1 cellular context compared by ENCODE assay signal in genomic region chr1:16163882-16164820, GRCh38.
A peak's percentile ranks its signal among the peaks of the same experiment; 100 is the strongest.
TF ChIP-seq lines count a peak whose summit lies in the region.

No MANE protein-coding gene starts in this region.

TF ChIP-seq in HepG2, 621 proteins besides CTCF, POLR2A, EP300 and RAD21 (continued from another document and continues in another):
- TF ChIP-seq BCL3 (CRISPR knock-in tag; IDR thresholded peaks at IDR 0.05) (no peak), ZNF605 (CRISPR knock-in tag; IDR thresholded peaks at IDR 0.05) (no peak), GZF1 (CRISPR knock-in tag; IDR thresholded peaks at IDR 0.05) (no peak), GFI1 (CRISPR knock-in tag; IDR thresholded peaks at IDR 0.05; ENCODE audit: borderline replicate concordance) (no peak), ZBTB38 (CRISPR knock-in tag; IDR thresholded peaks at IDR 0.05) (no peak), EED (CRISPR knock-in tag; IDR thresholded peaks at IDR 0.05) (no peak), JUNB (CRISPR knock-in tag; IDR thresholded peaks at IDR 0.05; ENCODE audit: borderline replicate concordance) (peak; percentile 76; the same call in 1 of the 2 replicates), SALL1 (CRISPR knock-in tag; IDR thresholded peaks at IDR 0.05) (peak; percentile 61), ZNF337 (CRISPR knock-in tag; IDR thresholded peaks at IDR 0.05; ENCODE audit: borderline replicate concordance, low read depth) (no peak), MYPOP (CRISPR knock-in tag; IDR thresholded peaks at IDR 0.05) (no peak), ZNF652 (CRISPR knock-in tag; IDR thresholded peaks at IDR 0.05; ENCODE audit: borderline replicate concordance, low read depth) (no peak; the same call in 1 of the 2 replicates), SMYD3 (CRISPR knock-in tag; IDR thresholded peaks at IDR 0.05) (no peak), ZMAT5 (CRISPR knock-in tag; IDR thresholded peaks at IDR 0.05; ENCODE audit: borderline replicate concordance, low read depth) (no peak), FIP1L1 (IDR thresholded peaks at IDR 0.05; ENCODE audit: borderline replicate concordance, insufficient read depth, low read depth, low read length) (no peak), HOXA7 (CRISPR knock-in tag; IDR thresholded peaks at IDR 0.05) (no peak), HIC2 (CRISPR knock-in tag; IDR thresholded peaks at IDR 0.05; ENCODE audit: low read depth) (no peak), ZNF296 (CRISPR knock-in tag; conservative IDR thresholded peaks at IDR 0.05) (no peak), SP5 (CRISPR knock-in tag; IDR thresholded peaks at IDR 0.05; ENCODE audit: borderline replicate concordance, low read depth) (peak; percentile 80; the same call in 1 of the 2 replicates), CEBPG (CRISPR knock-in tag; IDR thresholded peaks at IDR 0.05) (peak; percentile 73), YY1 (IDR thresholded peaks at IDR 0.05; ENCODE audit: insufficient read depth, insufficient replicate concordance, low read depth, low read length) (no peak), ZNF234 (CRISPR knock-in tag; conservative IDR thresholded peaks at IDR 0.05) (no peak), MIER2 (CRISPR knock-in tag; IDR thresholded peaks at IDR 0.05) (0 out of 2 replicates have a peak, but pooled peaks have one; percentile 31), HMG20A (CRISPR knock-in tag; IDR thresholded peaks at IDR 0.05; ENCODE audit: borderline replicate concordance) (peak; percentile 57; the same call in 1 of the 2 replicates), SMARCE1 (IDR thresholded peaks at IDR 0.05; ENCODE audit: borderline replicate concordance) (no peak), PCBP2 (optimal IDR thresholded peaks at IDR 0.05; ENCODE audit: low read depth, low read length, poor library complexity, severe bottlenecking) (no peak), USF2 (IDR thresholded peaks at IDR 0.05; ENCODE audit: low read depth, low read length) (no peak), USF2 (CRISPR knock-in tag; IDR thresholded peaks at IDR 0.05; ENCODE audit: borderline replicate concordance) (no peak), ZNF784 (CRISPR knock-in tag; IDR thresholded peaks at IDR 0.05; ENCODE audit: borderline replicate concordance) (no peak), HOXD1 (CRISPR knock-in tag; IDR thresholded peaks at IDR 0.05) (no peak), ZNF740 (CRISPR knock-in tag; IDR thresholded peaks at IDR 0.05) (peak; percentile 51; the same call in 1 of the 2 replicates), PCBP1 (IDR thresholded peaks at IDR 0.05; ENCODE audit: borderline replicate concordance, low read depth, low read length) (no peak), ELF3 (CRISPR knock-in tag; IDR thresholded peaks at IDR 0.05) (0 out of 2 replicates have a peak, but pooled peaks have one; percentile 33), BORCS8-MEF2B (CRISPR knock-in tag; IDR thresholded peaks at IDR 0.05) (no peak), NFIB (CRISPR knock-in tag; IDR thresholded peaks at IDR 0.05; ENCODE audit: borderline replicate concordance) (no peak), ZC3H13 (CRISPR knock-in tag; IDR thresholded peaks at IDR 0.05) (no peak), ZNF570 (CRISPR knock-in tag; IDR thresholded peaks at IDR 0.05; ENCODE audit: borderline replicate concordance) (no peak), FOSL2 (CRISPR knock-in tag; IDR thresholded peaks at IDR 0.05) (peak; percentile 96), ZNF552 (CRISPR knock-in tag; IDR thresholded peaks at IDR 0.05; ENCODE audit: borderline replicate concordance) (no peak), KLF12 (CRISPR knock-in tag; IDR thresholded peaks at IDR 0.05; ENCODE audit: borderline replicate concordance) (0 out of 2 replicates have a peak, but pooled peaks have one; percentile 47), SOX13 (IDR thresholded peaks at IDR 0.05) (no peak), SOX13 (CRISPR knock-in tag; conservative IDR thresholded peaks at IDR 0.05 in 1 of 2, IDR thresholded peaks at IDR 0.05 in 1 of 2) (peak in 1 of 2 experiments; percentile 74; a peak in 1 of 4 replicates), YEATS4 (CRISPR knock-in tag; IDR thresholded peaks at IDR 0.05; ENCODE audit: borderline replicate concordance) (no peak; the same call in 1 of the 2 replicates), CHD4 (IDR thresholded peaks at IDR 0.05; ENCODE audit: borderline replicate concordance, low read length) (peak; percentile 70; the same call in 1 of the 2 replicates), SMAD9 (CRISPR knock-in tag; IDR thresholded peaks at IDR 0.05) (no peak), MLXIP (CRISPR knock-in tag; IDR thresholded peaks at IDR 0.05; ENCODE audit: borderline replicate concordance) (0 out of 2 replicates have a peak, but pooled peaks have one; percentile 34), ZNF629 (CRISPR knock-in tag; conservative IDR thresholded peaks at IDR 0.05) (peak; percentile 95), ZNF34 (CRISPR knock-in tag; IDR thresholded peaks at IDR 0.05; ENCODE audit: borderline replicate concordance) (peak; percentile 58; the same call in 1 of the 2 replicates), SKI (IDR thresholded peaks at IDR 0.05; ENCODE audit: partially characterized antibody) (peak; percentile 47), ZNF496 (CRISPR knock-in tag; IDR thresholded peaks at IDR 0.05; ENCODE audit: insufficient replicate concordance) (no peak), ZNF343 (CRISPR knock-in tag; IDR thresholded peaks at IDR 0.05) (no peak), TMF1 (CRISPR knock-in tag; IDR thresholded peaks at IDR 0.05; ENCODE audit: low read depth) (no peak), SMC3 (IDR thresholded peaks at IDR 0.05; ENCODE audit: low read length) (no peak), PAX8 (CRISPR knock-in tag; IDR thresholded peaks at IDR 0.05; ENCODE audit: borderline replicate concordance) (no peak), RCOR2 (CRISPR knock-in tag; IDR thresholded peaks at IDR 0.05) (no peak), FOSL1 (CRISPR knock-in tag; IDR thresholded peaks at IDR 0.05; ENCODE audit: borderline replicate concordance) (peak; percentile 69; the same call in 1 of the 2 replicates), MLX (CRISPR knock-in tag; IDR thresholded peaks at IDR 0.05) (peak; percentile 73), ZBTB43 (CRISPR knock-in tag; conservative IDR thresholded peaks at IDR 0.05) (peak; percentile 56; the same call in 1 of the 2 replicates), HNF4G (IDR thresholded peaks at IDR 0.05; ENCODE audit: borderline replicate concordance, low read depth, low read length) (no peak), HNF4G (CRISPR knock-in tag; IDR thresholded peaks at IDR 0.05; ENCODE audit: borderline replicate concordance, low read depth) (no peak), KAT7 (CRISPR knock-in tag; IDR thresholded peaks at IDR 0.05; ENCODE audit: borderline replicate concordance) (0 out of 2 replicates have a peak, but pooled peaks have one; percentile 25)
